In genomic region chr2:10004836-10005235, GRCh38 we compare ENCODE assay signal across 27 cellular contexts.
"Had no signal": no experiment of that assay in that cellular context is flagged by ENCODE, and none has a peak within 500 bp of the region (broad histone marks: within the 10 kb centered on the region; RNA-seq: fewer than 3 reads in every experiment).

No MANE protein-coding gene starts in this region.

- H3K9me3 Mint-ChIP-seq: nephron progenitor cell; T-helper 2 cell treated with Interferon-gamma antibody and Interleukin-4, amounts not matched to agents 5 μg/mL and 100 μg/mL, for 36 hours had no signal

- H3K27ac Mint-ChIP-seq: naive B cell; nephron progenitor cell; T-helper 2 cell treated with Interferon-gamma antibody and Interleukin-4, amounts not matched to agents 5 μg/mL and 100 μg/mL, for 36 hours had no signal

- H3K4me1 Mint-ChIP-seq: naive B cell had no signal

- H3K4me3 Mint-ChIP-seq: naive B cell; nephron progenitor cell; T-helper 2 cell treated with Interferon-gamma antibody and Interleukin-4, amounts not matched to agents 5 μg/mL and 100 μg/mL, for 36 hours had no signal

- H3K27me3 ChIP-seq: brain microvascular endothelial cell, esophagus squamous epithelium, hepatocyte, pancreas, upper lobe of left lung, vagina had no signal

- H3K9me3 ChIP-seq: esophagus squamous epithelium, pancreas, thoracic aorta, upper lobe of left lung, vagina had no signal

- H3K4me3 ChIP-seq: esophagus squamous epithelium, hepatocyte, pancreas, thoracic aorta, upper lobe of left lung, vagina had no signal

- H3K36me3 ChIP-seq: brain microvascular endothelial cell, pancreas, thoracic aorta, vagina had no signal

- DNase-seq: activated CD4-positive, alpha-beta T cell treated with anti-CD3 and anti-CD28 coated beads for 48 hours; activated CD4-positive, alpha-beta T cell treated with anti-CD3 and anti-CD28 coated beads, Interleukin-2, amount 50 U/mL, for 48 hours; activated CD8-positive, alpha-beta memory T cell treated with anti-CD3 and anti-CD28 coated beads for 24 hours; activated gamma-delta T cell treated with Interleukin-2 at 50 U/mL for 16 hours; activated naive CD4-positive, alpha-beta T cell treated with anti-CD3 and anti-CD28 coated beads, Interleukin-2, amount 50 U/mL, for 16 hours; amniotic stem cell; brain microvascular endothelial cell; caudate nucleus; dermis blood vessel endothelial cell; effector CD4-positive, alpha-beta T cell; esophagus squamous epithelium; kidney; naive B cell; nephron progenitor cell; right cardiac atrium; stimulated activated CD4-positive, alpha-beta T cell treated with anti-CD3 and anti-CD28 coated beads, Interleukin-2, amount 100 ng/mL, for 48 hours; stimulated activated naive CD4-positive, alpha-beta T cell treated with Interleukin-2 at 50 U/mL for 16 hours had no signal

- H3K27ac ChIP-seq: brain microvascular endothelial cell, epithelial cell of prostate, hepatocyte, pancreas, thoracic aorta, upper lobe of left lung, VCaP had no signal

- ATAC-seq: activated CD4-positive, CD25-positive, alpha-beta regulatory T cell treated with anti-CD3 and anti-CD28 coated beads, Interleukin-2, amount 50 U/mL, for 24 hours; pancreas; right cardiac atrium; SK-N-SH treated with all-trans-retinoic acid at 6 μM for 48 hours had no signal

- H3K36me3 Mint-ChIP-seq: naive B cell had no signal
